8 cellular contexts compared by ENCODE assay signal in genomic region chr9:128688501-128689292, GRCh38. TPM values are rescaled to one million over a fixed set of nuclear protein-coding genes. Genes with fewer than 3 reads are reported as not detected.
DNase-seq lines count a peak whose midpoint lies in the region; ATAC-seq and TF ChIP-seq lines count a peak whose summit lies in the region.

Gene SET, plus strand, starts transcription at chr9:128689222. Its CDS starts 361 bp downstream, at chr9:128689583.

- H3K36me3 ChIP-seq in adrenal gland (replicated peaks in 1 of 2): peaks cover 0 to 23% of the 10 kb centered on the region in 2 donors
- H3K36me3 ChIP-seq in heart left ventricle: peaks cover 2 to 32% (median 27%) of the 10 kb centered on the region in 9 donors
- H3K36me3 ChIP-seq in upper lobe of left lung: peaks cover 13 to 26% (median 16%) of the 10 kb centered on the region in 4 donors

- H3K27ac ChIP-seq in adrenal gland (peak within 1 kb of the TSS; percentile 77 to 100 (median 95)), heart left ventricle (peak within 1 kb of the TSS; percentile 91 to 99 (median 96)), upper lobe of left lung (peak within 1 kb of the TSS; percentile 95 to 98 (median 98))

- H3K9me3 ChIP-seq in adrenal gland (replicated peaks in 1 of 3): no peaks in the 10 kb centered on the region
- no peaks in the 10 kb centered on the region for H3K9me3 ChIP-seq in heart left ventricle
- H3K9me3 ChIP-seq in upper lobe of left lung: no peaks in the 10 kb centered on the region

- intact Hi-C loops in adrenal gland (cut with DNase I) (no loop called here), heart left ventricle (cut with DNase I) (loop anchor here in 5 of 10 donors (2.0 to 10.0 kb wide), 3 partner anchors 32 to 54 kb away; partner anchors contain the start of gene DYNC2I2 (in 2 of the 5)), posterior vena cava (cut with DNase I) (no loop called here)

- peak; percentile 85 for ATAC-seq in HG02798 (IDR thresholded peaks at IDR 0.05; ENCODE audit: poor library complexity, unreplicated experiment)
- peak; percentile 80 to 96 (median 92) for ATAC-seq in heart left ventricle
- peak; percentile 92 to 96 for ATAC-seq in upper lobe of left lung (ENCODE audit: low FRiP score in 2 of 2)

- WGBS in adrenal gland, 4 donors: 0 to 11% (median 2%) methylated on average over 2 to 92 of the region's 93 CpGs
- 1 to 11% (median 4%) methylated on average over 4 to 92 of the region's 93 CpGs for WGBS in heart left ventricle, 4 donors
- WGBS in upper lobe of left lung, 2 donors: 6 to 10% methylated on average over 10 to 30 of the region's 93 CpGs

- TF ChIP-seq CTCF in GM12864 (IDR thresholded peaks at IDR 0.05; ENCODE audit: low read depth, low read length, missing control alignments): no peak
- no peak for TF ChIP-seq CTCF in adrenal gland (IDR thresholded peaks at IDR 0.05)
- TF ChIP-seq CTCF in heart left ventricle (IDR thresholded peaks at IDR 0.05): no peak
- TF ChIP-seq CTCF in upper lobe of left lung (IDR thresholded peaks at IDR 0.05): no peak

- H3K4me3 ChIP-seq in GM12864 (ENCODE audit: low read depth, low read length): peak within 1 kb of the TSS; percentile 99
- peak within 1 kb of the TSS in 3 of 4 donors; percentile 26 to 99 (median 60) for H3K4me3 ChIP-seq in adrenal gland
- peak within 1 kb of the TSS; percentile 68 to 96 (median 78) for H3K4me3 ChIP-seq in heart left ventricle
- H3K4me3 ChIP-seq in upper lobe of left lung: peak within 1 kb of the TSS; percentile 88 to 95 (median 92)

- H3K4me1 ChIP-seq in adrenal gland (replicated peaks in 1 of 2) (peaks cover 26 to 28% of the 10 kb centered on the region in 2 donors), heart left ventricle (peaks cover 5 to 51% (median 27%) of the 10 kb centered on the region in 12 donors), upper lobe of left lung (peaks cover 45 to 59% (median 53%) of the 10 kb centered on the region in 4 donors)

- H3K27me3 ChIP-seq in adrenal gland: no peaks in the 10 kb centered on the region
- no peaks in the 10 kb centered on the region for H3K27me3 ChIP-seq in heart left ventricle
- H3K27me3 ChIP-seq in upper lobe of left lung: no peaks in the 10 kb centered on the region

- peak; percentile 90 to 96 for TF ChIP-seq POLR2A in adrenal gland (IDR thresholded peaks at IDR 0.05)
- peak; percentile 59 to 97 for TF ChIP-seq POLR2A in heart left ventricle (IDR thresholded peaks at IDR 0.05)
- peak in 2 of 4 donors; percentile 89 to 98 for TF ChIP-seq POLR2A in upper lobe of left lung (IDR thresholded peaks at IDR 0.05)

- TF ChIP-seq EP300 in upper lobe of left lung (IDR thresholded peaks at IDR 0.05): no peak

- peak; percentile 75 for DNase-seq in GM12864 (ENCODE audit: low read depth)
- peak; percentile 68 for DNase-seq in NCI-H1436 treated with DMSO at 0.1 percent for 48 hours (lab: John Stamatoyannopoulos, UW)
- peak; percentile 82 to 95 (median 87) for DNase-seq in T-helper 1 cell
- peak; percentile 94 to 97 (median 96) for DNase-seq in adrenal gland
- DNase-seq in heart left ventricle: peak; percentile 96 to 98 (median 97)
- peak; percentile 97 for DNase-seq in posterior vena cava (ENCODE audit: low spot score)
- peak; percentile 97 to 99 for DNase-seq in upper lobe of left lung

RNA-seq across cellular contexts. Expression of gene SET, which starts in this region (rescaled TPM):
- total RNA-seq in adrenal gland: 100 to 1,000 TPM; 122 to 285 (median 184) TPM
- polyA plus RNA-seq in adrenal gland: 100 to 1,000 TPM in 2 of 3 donors, 10 to 100 TPM in 1; 62.1 to 352 (median 105) TPM
- total RNA-seq in heart left ventricle: 100 to 1,000 TPM in 8 of 9 donors, 10 to 100 TPM in 1; 96.8 to 240 (median 211) TPM
- 100 to 1,000 TPM in 1 of 2 donors, 10 to 100 TPM in 1; 67.6 to 199 TPM for polyA plus RNA-seq in heart left ventricle
- total RNA-seq in posterior vena cava: 100 to 1,000 TPM; 189 to 240 TPM
- 100 to 1,000 TPM in 4 of 6 donors, 10 to 100 TPM in 2; 73.3 to 222 (median 177) TPM for total RNA-seq in upper lobe of left lung

Comparison
In these comparisons a context has a peak if more than half of its experiments do, and no peak if none do; other contexts are left out.
1. Peak in every context shown above with its lines: DNase-seq, ATAC-seq, H3K4me3 ChIP-seq and H3K27ac ChIP-seq.